In the genomic region with DNA sequence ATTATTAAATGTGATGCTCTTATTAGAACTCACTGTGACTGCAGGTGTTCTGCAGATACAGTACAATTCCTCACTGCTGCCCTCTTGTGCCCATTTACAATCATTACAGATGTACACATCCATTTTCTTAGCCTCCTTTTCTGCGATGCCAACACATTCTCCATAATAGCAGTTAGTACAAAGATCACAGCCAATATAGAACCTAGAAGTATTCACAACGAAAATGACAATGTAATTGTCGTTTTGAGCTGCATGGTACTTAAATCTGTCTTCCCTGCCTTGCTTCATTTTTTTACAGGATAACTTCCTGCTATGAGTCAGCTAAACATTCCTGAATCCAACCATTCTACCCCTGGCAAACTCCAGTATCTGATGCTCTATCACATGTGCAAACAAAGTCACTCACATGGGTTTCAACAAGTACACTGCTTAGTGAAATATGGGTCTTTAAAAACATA, we compare ENCODE assay signal across 8 cellular contexts. TPM values are rescaled to one million over a fixed set of nuclear protein-coding genes. Genes with fewer than 3 reads are reported as not detected.
A peak's percentile ranks its signal among the peaks of the same experiment; 100 is the strongest.
DNase-seq lines count a peak whose midpoint lies in the region; ATAC-seq, FAIRE-seq and TF ChIP-seq lines count a peak whose summit lies in the region.
"Not testable (repeated sequence)": the region's sequence is repeated elsewhere in the genome, so short reads cannot be mapped to it uniquely, and the experiment has no call there.

No MANE protein-coding gene starts in this region.

- not testable (repeated sequence) for H3K27me3 Mint-ChIP-seq in progenitor cell of endocrine pancreas

- H3K4me1 Mint-ChIP-seq in progenitor cell of endocrine pancreas (ENCODE audit: low read depth): peaks cover 19% of the 10 kb centered on the region

- not testable (repeated sequence) for H3K79me2 ChIP-seq in MM.1S (ENCODE audit: low read length)

- not testable (repeated sequence) for H2AFZ ChIP-seq in MM.1S (ENCODE audit: low read length)

- peak; percentile 96 for FAIRE-seq in G401.6 (lab: Jason Lieb, UNC)

- not testable (repeated sequence) for H3K9me2 ChIP-seq in MM.1S (replicated peaks; ENCODE audit: insufficient read depth, low read length)

- H3K27me3 ChIP-seq in MM.1S (replicated peaks; ENCODE audit: insufficient read depth, low read length); NT2/D1 (ENCODE audit: insufficient read depth, insufficient read length); upper lobe of right lung: not testable (repeated sequence)

- H3K9me3 Mint-ChIP-seq in progenitor cell of endocrine pancreas (ENCODE audit: low read depth): not testable (repeated sequence)

- not testable (repeated sequence) for H3K9ac ChIP-seq in MM.1S (ENCODE audit: low read length); NT2/D1 (ENCODE audit: insufficient read length, low read depth)

- not testable (repeated sequence) for H3K27ac ChIP-seq in MM.1S (ENCODE audit: low read length); upper lobe of right lung

- H3F3A ChIP-seq in MM.1S (ENCODE audit: insufficient read depth, low read length): not testable (repeated sequence)

- not testable (repeated sequence) for H3K36me3 ChIP-seq in MM.1S (replicated peaks; ENCODE audit: insufficient read depth, low read length); NT2/D1 (ENCODE audit: insufficient read depth, insufficient read length, low read length); upper lobe of right lung

- H3K9me3 ChIP-seq in MM.1S (replicated peaks; ENCODE audit: insufficient read depth, low read length); NT2/D1 (ENCODE audit: insufficient read depth, low read length); upper lobe of right lung: not testable (repeated sequence)

- not testable (repeated sequence) for H3K4me1 ChIP-seq in MM.1S (ENCODE audit: low read length); NT2/D1 (ENCODE audit: insufficient read depth, insufficient read length); upper lobe of right lung

- not testable (repeated sequence) for H4K20me1 ChIP-seq in MM.1S (ENCODE audit: insufficient read depth, low read length)

- not testable (repeated sequence) for H3K4me3 Mint-ChIP-seq in progenitor cell of endocrine pancreas (ENCODE audit: low read depth)

- H3K27ac Mint-ChIP-seq in progenitor cell of endocrine pancreas: peak overlapping the region; percentile 79

- not testable (repeated sequence) for H3K36me3 Mint-ChIP-seq in progenitor cell of endocrine pancreas (ENCODE audit: insufficient read depth)

- DNase-seq in MM.1S (peak; percentile 75), NT2/D1 (ENCODE audit: low read depth, low spot score) (peak; percentile 25), hypothalamus (lab: John Stamatoyannopoulos, UW) (peak in 27 of 51 donors; percentile 3 to 95 (median 31))
- peak; percentile 72 for DNase-seq in central memory CD4-positive, alpha-beta T cell
- DNase-seq in progenitor cell of endocrine pancreas (ENCODE audit: low spot score, unreplicated experiment); upper lobe of right lung: not testable (repeated sequence)

- TF ChIP-seq CTCF in MM.1S (IDR thresholded peaks at IDR 0.05; ENCODE audit: low read length): peak; percentile 51
- peak; percentile 84 for TF ChIP-seq CTCF in progenitor cell of endocrine pancreas (IDR thresholded peaks at IDR 0.05; ENCODE audit: unreplicated experiment)
- peak; percentile 71 for TF ChIP-seq CTCF in upper lobe of right lung (IDR thresholded peaks at IDR 0.05)

- ATAC-seq in activated CD4-positive, CD25-positive, alpha-beta regulatory T cell treated with anti-CD3 and anti-CD28 coated beads, Interleukin-2, amount 50 U/mL, for 24 hours: peak; percentile 24 to 26
- ATAC-seq in upper lobe of right lung: peak; percentile 94

- H3K4me2 ChIP-seq in MM.1S (ENCODE audit: low read depth, low read length): not testable (repeated sequence)

- H3K4me3 ChIP-seq in MM.1S (ENCODE audit: low read length); NT2/D1 (ENCODE audit: insufficient read length, low read depth); upper lobe of right lung: not testable (repeated sequence)

- intact Hi-C loops in upper lobe of right lung (cut with DNase I): not testable (repeated sequence)

RNA-seq across cellular contexts. Expression of gene LRRC37A, which starts 8.1 kb away (rescaled TPM):
- 6.8 TPM in 2 replicates for total RNA-seq in progenitor cell of endocrine pancreas
- total RNA-seq in upper lobe of right lung: 1.9 TPM
